In genomic region chr12:65335021-65335714, GRCh38 we compare ENCODE assay signal across 10 cellular contexts. TPM values are rescaled to one million over a fixed set of nuclear protein-coding genes. Genes with fewer than 3 reads are reported as not detected.
DNase-seq lines count a peak whose midpoint lies in the region; ATAC-seq and TF ChIP-seq lines count a peak whose summit lies in the region.
"Had no signal": no experiment of that assay in that cellular context is flagged by ENCODE, and none has a peak within 500 bp of the region (broad histone marks: within the 10 kb centered on the region; RNA-seq: fewer than 3 reads in every experiment).

No MANE protein-coding gene starts in this region.

- peak; percentile 91 for DNase-seq in EH (ENCODE audit: low read depth)
- DNase-seq in RWPE2 (ENCODE audit: low spot score) = no peak
- peak; percentile 83 to 90 for DNase-seq in foreskin fibroblast
- DNase-seq in psoas muscle = no peak
- no peak for DNase-seq in activated T-cell treated with anti-CD3 and anti-CD28 coated beads, Interleukin-2, amount 50 U/mL, for 48 hours
- no peak for DNase-seq in GM13976 (ENCODE audit: low spot score)
- DNase-seq: activated CD4-positive, alpha-beta memory T cell treated with anti-CD3 and anti-CD28 coated beads for 36 hours; NCI-H2171 had no signal

- H3K9me3 ChIP-seq in RWPE2 (ENCODE audit: severe bottlenecking) (no peaks in the 10 kb centered on the region), psoas muscle (no peaks in the 10 kb centered on the region)

- WGBS in psoas muscle, 3 donors = 68 to 72% (median 71%) methylated on average over 5 of the region's 5 CpGs

- H3K4me3 ChIP-seq in RWPE2 (ENCODE audit: severe bottlenecking) (no peak overlapping the region), foreskin fibroblast (ENCODE audit: low read depth in 1 of 2, low read length in 2 of 2) (no peak overlapping the region), psoas muscle (no peak overlapping the region)

- H3K36me3 ChIP-seq in RWPE2 (ENCODE audit: low read depth) = no peaks in the 10 kb centered on the region
- H3K36me3 ChIP-seq in psoas muscle (ENCODE audit: insufficient read depth in 1 of 2, low read depth in 1 of 2) = peaks cover 0 to 33% of the 10 kb centered on the region in 2 donors

- ATAC-seq in RWPE2 (ENCODE audit: low read depth) (peak; percentile 97), psoas muscle (peak; percentile 52 to 80 (median 75)), HG03159 (IDR thresholded peaks at IDR 0.05; ENCODE audit: unreplicated experiment) (no peak), GM19351 (IDR thresholded peaks at IDR 0.05; ENCODE audit: unreplicated experiment) (no peak)

- H3K27me3 ChIP-seq in RWPE2 (ENCODE audit: insufficient read depth, poor library complexity, severe bottlenecking) (no peaks in the 10 kb centered on the region), psoas muscle (ENCODE audit: insufficient read depth in 3 of 3, low read length in 2 of 3) (no peaks in the 10 kb centered on the region)

- in situ Hi-C loops in GM13976 (cut with MboI; ENCODE audit: low sequenced_read_pairs, unreplicated experiment) = no loop called here

- peaks cover 15% of the 10 kb centered on the region for H3K4me1 ChIP-seq in RWPE2 (ENCODE audit: insufficient read depth, poor library complexity, severe bottlenecking)
- H3K4me1 ChIP-seq in psoas muscle = peaks cover 5% of the 10 kb centered on the region

- peak overlapping the region; percentile 40 for H3K27ac ChIP-seq in RWPE2 (ENCODE audit: poor library complexity, severe bottlenecking)
- H3K27ac ChIP-seq in psoas muscle = no peak overlapping the region

- TF ChIP-seq CTCF in RWPE2 (IDR thresholded peaks at IDR 0.05; ENCODE audit: poor library complexity, severe bottlenecking) = no peak
- TF ChIP-seq CTCF in foreskin fibroblast (IDR thresholded peaks at IDR 0.05; ENCODE audit: low read depth, low read length) = no peak
- no peak for TF ChIP-seq CTCF in psoas muscle (IDR thresholded peaks at IDR 0.05)
- TF ChIP-seq CTCF in GM13976 (IDR thresholded peaks at IDR 0.05; ENCODE audit: borderline replicate concordance, control extremely low read depth, extremely low read depth, insufficient read depth, missing control alignments) = no peak

- intact Hi-C loops in psoas muscle (cut with DNase I) = no loop called here

RNA-seq across cellular contexts. Expression of gene MSRB3, which starts 56.7 kb away (rescaled TPM):
- total RNA-seq in psoas muscle = 10 to 100 TPM; 48.3 to 64.1 (median 56.6) TPM
- 10 to 100 TPM; 15.4 to 43.6 (median 34.5) TPM for polyA plus RNA-seq in psoas muscle
- total RNA-seq: activated CD4-positive, alpha-beta memory T cell treated with anti-CD3 and anti-CD28 coated beads for 36 hours had no signal

Comparison
In these comparisons a context has a peak if more than half of its experiments do, and no peak if none do; other contexts are left out.
1. DNase-seq: peak in EH (single experiment) and foreskin fibroblast (2 of 2); none in RWPE2 (single experiment), psoas muscle (0 of 2), activated T-cell treated with anti-CD3 and anti-CD28 coated beads, Interleukin-2, amount 50 U/mL, for 48 hours (0 of 2) and GM13976 (single experiment).
2. ATAC-seq: peak in RWPE2 (single experiment) and psoas muscle (4 of 4); none in HG03159 (single experiment) and GM19351 (single experiment).